Comparison of ENCODE assay signal across 37 cellular contexts in the genomic region with DNA sequence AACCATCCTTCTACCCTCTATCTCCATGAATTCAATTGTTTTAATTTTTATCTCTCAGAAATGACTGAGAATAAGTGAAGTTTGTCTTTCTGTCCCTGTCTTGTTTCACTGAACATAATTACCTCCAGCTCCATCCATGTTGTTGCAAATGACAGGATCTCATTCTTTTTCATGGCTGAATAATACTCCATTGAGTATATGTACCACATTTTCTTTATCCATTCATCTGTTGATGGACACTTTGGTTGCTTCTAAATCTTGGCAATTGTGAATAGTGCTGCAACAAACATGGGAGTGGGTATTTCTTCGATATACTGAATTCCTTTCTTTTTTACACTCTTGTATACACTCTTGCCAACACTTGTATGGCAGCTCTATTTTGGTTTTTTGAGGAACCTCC.
"Had no signal": no experiment of that assay in that cellular context is flagged by ENCODE, and none has a peak within 500 bp of the region (broad histone marks: within the 10 kb centered on the region; RNA-seq: fewer than 3 reads in every experiment).

No MANE protein-coding gene starts in this region.

- H3K4me3 ChIP-seq: adrenal gland, body of pancreas, breast epithelium, colonic mucosa had no signal

- DNase-seq: activated CD4-positive, alpha-beta memory T cell treated with anti-CD3 and anti-CD28 coated beads, Interleukin-2, amount 10 ng/mL, durations not matched to agents 7 days and 5 days; activated CD4-positive, alpha-beta T cell treated with anti-CD3 and anti-CD28 coated beads for 1 hour; activated CD4-positive, alpha-beta T cell treated with anti-CD3 and anti-CD28 coated beads for 36 hours; activated CD4-positive, alpha-beta T cell treated with anti-CD3 and anti-CD28 coated beads for 48 hours; activated CD4-positive, alpha-beta T cell treated with anti-CD3 and anti-CD28 coated beads, Interleukin-2, amount 10 ng/mL, durations not matched to agents 7 days and 5 days; activated CD4-positive, alpha-beta T cell treated with anti-CD3 and anti-CD28 coated beads, Interleukin-2, amount 50 U/mL, for 48 hours; activated CD4-positive, CD25-positive, alpha-beta regulatory T cell; activated CD8-positive, alpha-beta memory T cell treated with anti-CD3 and anti-CD28 coated beads for 24 hours; activated CD8-positive, alpha-beta memory T cell treated with anti-CD3 and anti-CD28 coated beads, Interleukin-2, amount 10 ng/mL, durations not matched to agents 7 days and 5 days; activated CD8-positive, alpha-beta memory T cell treated with anti-CD3 and anti-CD28 coated beads, Interleukin-2, amount 50 U/mL, for 48 hours; activated CD8-positive, alpha-beta T cell treated with anti-CD3 and anti-CD28 coated beads, Interleukin-2, amount 10 ng/mL, durations not matched to agents 7 days and 5 days; activated effector memory CD4-positive, alpha-beta T cell treated with anti-CD3 and anti-CD28 coated beads, Interleukin-2, amount 50 U/mL, for 16 hours; activated gamma-delta T cell treated with Interleukin-2 at 50 U/mL for 16 hours; activated naive CD4-positive, alpha-beta T cell; activated naive CD4-positive, alpha-beta T cell treated with anti-CD3 and anti-CD28 coated beads for 36 hours; activated naive CD4-positive, alpha-beta T cell treated with anti-CD3 and anti-CD28 coated beads, Interleukin-2, amount 50 U/mL, for 16 hours; activated naive CD8-positive, alpha-beta T cell treated with anti-CD3 and anti-CD28 coated beads for 36 hours; activated T-cell treated with anti-CD3 and anti-CD28 coated beads, Interleukin-2, amount 50 U/mL, for 24 hours; activated T-cell treated with anti-CD3 and anti-CD28 coated beads, Interleukin-2, amount 50 U/mL, for 72 hours; adrenal gland; amniotic stem cell; aorta; body of pancreas; brain microvascular endothelial cell; central memory CD4-positive, alpha-beta T cell; cerebellar nuclear complex; colonic mucosa; T-helper 2 cell; T-helper 9 cell had no signal

- H3K9me3 ChIP-seq: adrenal gland, body of pancreas, breast epithelium, colonic mucosa had no signal

- H3K27ac Mint-ChIP-seq: activated CD4-positive, alpha-beta memory T cell treated with anti-CD3 and anti-CD28 coated beads, Interleukin-2, amount 10 ng/mL, durations not matched to agents 7 days and 5 days; activated CD4-positive, alpha-beta T cell treated with anti-CD3 and anti-CD28 coated beads for 36 hours; activated CD4-positive, alpha-beta T cell treated with anti-CD3 and anti-CD28 coated beads, Interleukin-2, amount 10 ng/mL, durations not matched to agents 7 days and 5 days; activated CD8-positive, alpha-beta memory T cell treated with anti-CD3 and anti-CD28 coated beads, Interleukin-2, amount 10 ng/mL, durations not matched to agents 7 days and 5 days; activated CD8-positive, alpha-beta T cell treated with anti-CD3 and anti-CD28 coated beads, Interleukin-2, amount 10 ng/mL, durations not matched to agents 7 days and 5 days; activated naive CD4-positive, alpha-beta T cell treated with anti-CD3 and anti-CD28 coated beads for 36 hours; activated naive CD4-positive, alpha-beta T cell treated with anti-CD3 and anti-CD28 coated beads, Interleukin-2, amount 50 U/mL, for 72 hours; activated naive CD8-positive, alpha-beta T cell treated with anti-CD3 and anti-CD28 coated beads for 36 hours; activated T-cell treated with anti-CD3 and anti-CD28 coated beads, Interleukin-2, amount 50 U/mL, for 24 hours; activated T-cell treated with anti-CD3 and anti-CD28 coated beads, Interleukin-2, amount 50 U/mL, for 72 hours; activated T-helper 1 cell treated with anti-CD3 and anti-CD28 coated beads, Interleukin-12 subunit alpha, Interleukin-12 subunit beta, Interleukin-2, Interleukin-4 antibody, amounts not matched to agents 30 ng/mL and 10 ng/mL and 1 ng/mL, durations not matched to agents 14 hours and 24 hours and 36 hours; activated T-helper 17 cell treated with anti-CD3 and anti-CD28 coated beads, Interleukin-2, amount 50 U/mL, for 72 hours; T-helper 1 cell treated with Interleukin-12 subunit alpha and Interleukin-12 subunit beta and Interleukin-4 antibody, amounts not matched to agents 30 μg/mL and 1 μg/mL, for 36 hours; T-helper 2 cell treated with Interferon-gamma antibody and Interleukin-4, amounts not matched to agents 5 μg/mL and 100 μg/mL, for 36 hours had no signal

- H3K4me1 ChIP-seq: adrenal gland, breast epithelium, colonic mucosa had no signal

- H3K27me3 ChIP-seq: adrenal gland, body of pancreas, brain microvascular endothelial cell, breast epithelium, colonic mucosa had no signal

- H3K9me3 Mint-ChIP-seq: activated CD4-positive, alpha-beta memory T cell treated with anti-CD3 and anti-CD28 coated beads, Interleukin-2, amount 10 ng/mL, durations not matched to agents 7 days and 5 days; activated CD4-positive, alpha-beta T cell treated with anti-CD3 and anti-CD28 coated beads, Interleukin-2, amount 10 ng/mL, durations not matched to agents 7 days and 5 days; activated T-cell treated with anti-CD3 and anti-CD28 coated beads, Interleukin-2, amount 50 U/mL, for 24 hours; T-helper 2 cell treated with Interferon-gamma antibody and Interleukin-4, amounts not matched to agents 5 μg/mL and 100 μg/mL, for 36 hours had no signal

- H3K36me3 Mint-ChIP-seq: activated CD8-positive, alpha-beta memory T cell treated with anti-CD3 and anti-CD28 coated beads, Interleukin-2, amount 10 ng/mL, durations not matched to agents 7 days and 5 days; activated naive CD8-positive, alpha-beta T cell treated with anti-CD3 and anti-CD28 coated beads for 36 hours had no signal

- ATAC-seq: activated CD4-positive, alpha-beta T cell treated with anti-CD3 and anti-CD28 coated beads for 36 hours; activated CD4-positive, CD25-positive, alpha-beta regulatory T cell treated with anti-CD3 and anti-CD28 coated beads, Interleukin-2, amount 50 U/mL, for 24 hours; activated CD8-positive, alpha-beta memory T cell treated with anti-CD3 and anti-CD28 coated beads, Interleukin-2, amount 10 ng/mL, durations not matched to agents 7 days and 5 days; activated CD8-positive, alpha-beta T cell treated with anti-CD3 and anti-CD28 coated beads, Interleukin-2, amount 10 ng/mL, durations not matched to agents 7 days and 5 days; activated naive CD4-positive, alpha-beta T cell treated with anti-CD3 and anti-CD28 coated beads, Interleukin-2, amount 50 U/mL, for 72 hours; activated T-cell treated with anti-CD3 and anti-CD28 coated beads, Interleukin-2, amount 50 U/mL, for 72 hours; activated T-helper 17 cell treated with anti-CD3 and anti-CD28 coated beads, Interleukin-2, amount 50 U/mL, for 72 hours; body of pancreas had no signal

- H3K36me3 ChIP-seq: adrenal gland, brain microvascular endothelial cell, breast epithelium, colonic mucosa had no signal

- H3K4me1 Mint-ChIP-seq: activated CD4-positive, alpha-beta memory T cell treated with anti-CD3 and anti-CD28 coated beads, Interleukin-2, amount 10 ng/mL, durations not matched to agents 7 days and 5 days; activated CD4-positive, alpha-beta T cell treated with anti-CD3 and anti-CD28 coated beads for 36 hours; activated CD4-positive, alpha-beta T cell treated with anti-CD3 and anti-CD28 coated beads, Interleukin-2, amount 10 ng/mL, durations not matched to agents 7 days and 5 days; activated CD8-positive, alpha-beta memory T cell treated with anti-CD3 and anti-CD28 coated beads, Interleukin-2, amount 10 ng/mL, durations not matched to agents 7 days and 5 days; activated naive CD8-positive, alpha-beta T cell treated with anti-CD3 and anti-CD28 coated beads for 36 hours; activated T-helper 17 cell treated with anti-CD3 and anti-CD28 coated beads, Interleukin-2, amount 50 U/mL, for 72 hours had no signal

- H3K4me3 Mint-ChIP-seq: activated CD4-positive, alpha-beta memory T cell treated with anti-CD3 and anti-CD28 coated beads, Interleukin-2, amount 10 ng/mL, durations not matched to agents 7 days and 5 days; activated CD4-positive, alpha-beta T cell treated with anti-CD3 and anti-CD28 coated beads for 36 hours; activated CD4-positive, alpha-beta T cell treated with anti-CD3 and anti-CD28 coated beads, Interleukin-2, amount 10 ng/mL, durations not matched to agents 7 days and 5 days; activated CD8-positive, alpha-beta memory T cell treated with anti-CD3 and anti-CD28 coated beads, Interleukin-2, amount 10 ng/mL, durations not matched to agents 7 days and 5 days; activated CD8-positive, alpha-beta T cell treated with anti-CD3 and anti-CD28 coated beads, Interleukin-2, amount 10 ng/mL, durations not matched to agents 7 days and 5 days; activated naive CD4-positive, alpha-beta T cell treated with anti-CD3 and anti-CD28 coated beads for 36 hours; activated naive CD8-positive, alpha-beta T cell treated with anti-CD3 and anti-CD28 coated beads for 36 hours; activated T-cell treated with anti-CD3 and anti-CD28 coated beads, Interleukin-2, amount 50 U/mL, for 24 hours; activated T-cell treated with anti-CD3 and anti-CD28 coated beads, Interleukin-2, amount 50 U/mL, for 72 hours; activated T-helper 1 cell treated with anti-CD3 and anti-CD28 coated beads, Interleukin-12 subunit alpha, Interleukin-12 subunit beta, Interleukin-2, Interleukin-4 antibody, amounts not matched to agents 30 ng/mL and 10 ng/mL and 1 ng/mL, durations not matched to agents 14 hours and 24 hours and 36 hours; activated T-helper 17 cell treated with anti-CD3 and anti-CD28 coated beads, Interleukin-2, amount 50 U/mL, for 72 hours; T-helper 1 cell treated with Interleukin-12 subunit alpha and Interleukin-12 subunit beta and Interleukin-4 antibody, amounts not matched to agents 30 μg/mL and 1 μg/mL, for 36 hours; T-helper 2 cell treated with Interferon-gamma antibody and Interleukin-4, amounts not matched to agents 5 μg/mL and 100 μg/mL, for 36 hours had no signal

- H3K27ac ChIP-seq: adrenal gland, body of pancreas, brain microvascular endothelial cell, breast epithelium, colonic mucosa, VCaP had no signal
